Comparison of ENCODE assay signal across 8 cellular contexts in genomic region chr22:46748948-46749681, GRCh38. TPM values are rescaled to one million over a fixed set of nuclear protein-coding genes. Genes with fewer than 3 reads are reported as not detected.
DNase-seq lines count a peak whose midpoint lies in the region; TF ChIP-seq lines count a peak whose summit lies in the region.

No MANE protein-coding gene starts in this region.

- intact Hi-C loops in activated T-helper 1 cell treated with anti-CD3 and anti-CD28 coated beads, Interleukin-12 subunit alpha, Interleukin-12 subunit beta, Interleukin-2, Interleukin-4 antibody, amounts not matched to agents 30 ng/mL and 10 ng/mL and 1 ng/mL, durations not matched to agents 14 hours and 24 hours and 36 hours (cut with micrococcal nuclease), result no loop called here
- intact Hi-C loops in stomach (cut with DNase I; ENCODE audit: low total_unique reads), result no loop called here

- H3K36me3 ChIP-seq in stomach, result no peaks in the 10 kb centered on the region

- WGBS in stomach, 5 donors, result 28 to 50% (median 45%) methylated on average over 13 to 14 of the region's 14 CpGs

- H3K27ac Mint-ChIP-seq in activated T-helper 1 cell treated with anti-CD3 and anti-CD28 coated beads, Interleukin-12 subunit alpha, Interleukin-12 subunit beta, Interleukin-2, Interleukin-4 antibody, amounts not matched to agents 30 ng/mL and 10 ng/mL and 1 ng/mL, durations not matched to agents 14 hours and 24 hours and 36 hours, result peak overlapping the region; percentile 74
- H3K27ac Mint-ChIP-seq in immature natural killer cell, result peak overlapping the region; percentile 91 to 97 (median 93)

- no peak for TF ChIP-seq CTCF in stomach (IDR thresholded peaks at IDR 0.05)

- peaks cover 3% of the 10 kb centered on the region for H3K27me3 Mint-ChIP-seq in activated T-helper 1 cell treated with anti-CD3 and anti-CD28 coated beads, Interleukin-12 subunit alpha, Interleukin-12 subunit beta, Interleukin-2, Interleukin-4 antibody, amounts not matched to agents 30 ng/mL and 10 ng/mL and 1 ng/mL, durations not matched to agents 14 hours and 24 hours and 36 hours (ENCODE audit: insufficient read depth)
- H3K27me3 Mint-ChIP-seq in immature natural killer cell (ENCODE audit: low read depth in 3 of 3), result peaks cover 0 to 8% (median 4%) of the 10 kb centered on the region in 3 donors

- H3K27ac ChIP-seq in stomach, result peak overlapping the region; percentile 16 to 73 (median 44)

- TF ChIP-seq EP300 in stomach (IDR thresholded peaks at IDR 0.05), result peak; percentile 4

- H3K4me1 Mint-ChIP-seq in activated T-helper 1 cell treated with anti-CD3 and anti-CD28 coated beads, Interleukin-12 subunit alpha, Interleukin-12 subunit beta, Interleukin-2, Interleukin-4 antibody, amounts not matched to agents 30 ng/mL and 10 ng/mL and 1 ng/mL, durations not matched to agents 14 hours and 24 hours and 36 hours (ENCODE audit: low read depth), result peaks cover 21% of the 10 kb centered on the region
- H3K4me1 Mint-ChIP-seq in immature natural killer cell, result peaks cover 27 to 31% of the 10 kb centered on the region in 2 donors

- H3K27me3 ChIP-seq in stomach, result peaks cover 0 to 24% (median 0%) of the 10 kb centered on the region in 3 donors

- H3K4me1 ChIP-seq in stomach, result peaks cover 45 to 65% (median 60%) of the 10 kb centered on the region in 4 donors

- H3K4me3 Mint-ChIP-seq in activated T-helper 1 cell treated with anti-CD3 and anti-CD28 coated beads, Interleukin-12 subunit alpha, Interleukin-12 subunit beta, Interleukin-2, Interleukin-4 antibody, amounts not matched to agents 30 ng/mL and 10 ng/mL and 1 ng/mL, durations not matched to agents 14 hours and 24 hours and 36 hours, result peak overlapping the region; percentile 40
- peak overlapping the region; percentile 77 to 91 (median 81) for H3K4me3 Mint-ChIP-seq in immature natural killer cell

- DNase-seq in SIG-M5 treated with dmso at 0.1 percent for 504 hours (lab: John Stamatoyannopoulos, UW; ENCODE audit: unreplicated experiment) (peak; percentile 18), SIG-M5 (lab: John Stamatoyannopoulos, UW) (no peak), immature natural killer cell (peak; percentile 69 to 79 (median 76)), stomach (no peak), NCI-H146 (lab: John Stamatoyannopoulos, UW) (no peak), NCI-H1048 (lab: John Stamatoyannopoulos, UW) (no peak), iPS-NIHi11 (ENCODE audit: low spot score) (no peak)
- peak; percentile 16 for DNase-seq in activated T-helper 1 cell treated with anti-CD3 and anti-CD28 coated beads, Interleukin-12 subunit alpha, Interleukin-12 subunit beta, Interleukin-2, Interleukin-4 antibody, amounts not matched to agents 30 ng/mL and 10 ng/mL and 1 ng/mL, durations not matched to agents 14 hours and 24 hours and 36 hours (ENCODE audit: low spot score)

- H3K4me3 ChIP-seq in stomach, result no peak overlapping the region

- no peak for TF ChIP-seq POLR2A in stomach (IDR thresholded peaks at IDR 0.05)

- no peaks in the 10 kb centered on the region for H3K9me3 Mint-ChIP-seq in activated T-helper 1 cell treated with anti-CD3 and anti-CD28 coated beads, Interleukin-12 subunit alpha, Interleukin-12 subunit beta, Interleukin-2, Interleukin-4 antibody, amounts not matched to agents 30 ng/mL and 10 ng/mL and 1 ng/mL, durations not matched to agents 14 hours and 24 hours and 36 hours
- no peaks in the 10 kb centered on the region for H3K9me3 Mint-ChIP-seq in immature natural killer cell

- no peaks in the 10 kb centered on the region for H3K36me3 Mint-ChIP-seq in activated T-helper 1 cell treated with anti-CD3 and anti-CD28 coated beads, Interleukin-12 subunit alpha, Interleukin-12 subunit beta, Interleukin-2, Interleukin-4 antibody, amounts not matched to agents 30 ng/mL and 10 ng/mL and 1 ng/mL, durations not matched to agents 14 hours and 24 hours and 36 hours (ENCODE audit: low read depth)
- no peaks in the 10 kb centered on the region for H3K36me3 Mint-ChIP-seq in immature natural killer cell

- no peaks in the 10 kb centered on the region for H3K9me3 ChIP-seq in stomach

RNA-seq across cellular contexts. Expression of gene CERK, which starts 11.1 kb away (rescaled TPM):
- total RNA-seq in activated T-helper 1 cell treated with anti-CD3 and anti-CD28 coated beads, Interleukin-12 subunit alpha, Interleukin-12 subunit beta, Interleukin-2, Interleukin-4 antibody, amounts not matched to agents 30 ng/mL and 10 ng/mL and 1 ng/mL, durations not matched to agents 14 hours and 24 hours and 36 hours, result 69.6 and 76.5 TPM in 2 replicates
- polyA plus RNA-seq in immature natural killer cell (10 to 100 TPM; 31.1 to 59.4 (median 38.9) TPM), stomach (10 to 100 TPM; 12.5 to 29.2 (median 26.0) TPM)
- 10 to 100 TPM; 29.1 to 59.4 (median 42.4) TPM for total RNA-seq in stomach

RNA-seq across cellular contexts. Expression of gene TBC1D22A, which starts 13.3 kb away (rescaled TPM):
- 42.4 and 48.1 TPM in 2 replicates for total RNA-seq in activated T-helper 1 cell treated with anti-CD3 and anti-CD28 coated beads, Interleukin-12 subunit alpha, Interleukin-12 subunit beta, Interleukin-2, Interleukin-4 antibody, amounts not matched to agents 30 ng/mL and 10 ng/mL and 1 ng/mL, durations not matched to agents 14 hours and 24 hours and 36 hours
- polyA plus RNA-seq in immature natural killer cell (10 to 100 TPM; 20.6 to 28.0 (median 24.0) TPM), stomach (10 to 100 TPM; 13.3 to 22.1 (median 15.5) TPM)
- 10 to 100 TPM; 13.8 to 53.1 (median 47.4) TPM for total RNA-seq in stomach

Comparison
In these comparisons a context has a peak if more than half of its experiments do, and no peak if none do; other contexts are left out.
1. DNase-seq: peak in SIG-M5 treated with dmso at 0.1 percent for 504 hours (single experiment), activated T-helper 1 cell treated with anti-CD3 and anti-CD28 coated beads, Interleukin-12 subunit alpha, Interleukin-12 subunit beta, Interleukin-2, Interleukin-4 antibody, amounts not matched to agents 30 ng/mL and 10 ng/mL and 1 ng/mL, durations not matched to agents 14 hours and 24 hours and 36 hours (single experiment) and immature natural killer cell (3 of 3); none in SIG-M5 (single experiment), stomach (single experiment), NCI-H146 (single experiment), NCI-H1048 (single experiment) and iPS-NIHi11 (single experiment).